Comparison of ENCODE assay signal across 12 cellular contexts in genomic region chr17:43662432-43663141, GRCh38. TPM values are rescaled to one million over a fixed set of nuclear protein-coding genes. Genes with fewer than 3 reads are reported as not detected.
DNase-seq lines count a peak whose midpoint lies in the region; ATAC-seq, FAIRE-seq and TF ChIP-seq lines count a peak whose summit lies in the region.
"Had no signal": no experiment of that assay in that cellular context is flagged by ENCODE, and none has a peak within 500 bp of the region (broad histone marks: within the 10 kb centered on the region; RNA-seq: fewer than 3 reads in every experiment).

No MANE protein-coding gene starts in this region.

- H3K4me1 ChIP-seq in SK-N-SH (ENCODE audit: control insufficient read depth in 1 of 2, insufficient read depth in 2 of 2, low read depth in 1 of 2, low read length in 1 of 2) (peaks cover 0 to 3% of the 10 kb centered on the region in 2 experiments; a peak in 1 of 4 replicates), upper lobe of right lung (peaks cover 11% of the 10 kb centered on the region)
- H3K4me1 ChIP-seq: A549 had no signal

- peak overlapping the region; percentile 39 for H3K27ac Mint-ChIP-seq in activated CD8-positive, alpha-beta T cell treated with anti-CD3 and anti-CD28 coated beads for 36 hours
- H3K27ac Mint-ChIP-seq in neural crest cell (ENCODE audit: unreplicated experiment), result peak overlapping the region; percentile 67
- H3K27ac Mint-ChIP-seq: memory B cell had no signal

- no peaks in the 10 kb centered on the region for H3K27me3 ChIP-seq in SK-N-SH (ENCODE audit: insufficient read depth)
- no peaks in the 10 kb centered on the region for H3K27me3 ChIP-seq in upper lobe of right lung

- no peaks in the 10 kb centered on the region for H3K9me2 ChIP-seq in SK-N-SH

- no peaks in the 10 kb centered on the region for H3K9me3 ChIP-seq in SK-N-SH
- H3K9me3 ChIP-seq in upper lobe of right lung, result no peaks in the 10 kb centered on the region
- H3K9me3 ChIP-seq: A549 had no signal

- DNase-seq in SK-N-SH (no peak), GM18507 (ENCODE audit: extremely low spot score, insufficient read length, low read depth) (no peak), neural crest cell (ENCODE audit: low read depth, low spot score) (no peak), upper lobe of right lung (no peak), D721Med (ENCODE audit: insufficient read length, low spot score) (no peak)
- DNase-seq in activated CD8-positive, alpha-beta T cell treated with anti-CD3 and anti-CD28 coated beads for 36 hours, result peak; percentile 13
- no peak for DNase-seq in activated CD8-positive, alpha-beta memory T cell treated with anti-CD3 and anti-CD28 coated beads for 24 hours
- DNase-seq: SHP77 had no signal

- H3K27ac ChIP-seq in SK-N-SH (ENCODE audit: low read depth in 2 of 2, low read length in 1 of 2) (no peak overlapping the region), upper lobe of right lung (no peak overlapping the region)
- H3K27ac ChIP-seq: A549 had no signal

- ATAC-seq in SK-N-SH treated with all-trans-retinoic acid at 6 μM for 48 hours, result no peak
- peak; percentile 65 for ATAC-seq in activated CD8-positive, alpha-beta T cell treated with anti-CD3 and anti-CD28 coated beads for 36 hours
- no peak for ATAC-seq in upper lobe of right lung

- peaks cover 2% of the 10 kb centered on the region for H3F3A ChIP-seq in SK-N-SH (replicated peaks; ENCODE audit: insufficient read depth)

- no peak for TF ChIP-seq RAD21 in SK-N-SH (IDR thresholded peaks at IDR 0.05; ENCODE audit: low read length)

- no peak overlapping the region for H3K4me2 ChIP-seq in SK-N-SH
- H3K4me2 ChIP-seq: A549 had no signal

- no peaks in the 10 kb centered on the region for H3K79me2 ChIP-seq in SK-N-SH (ENCODE audit: insufficient read depth)

- H3K9ac ChIP-seq in SK-N-SH, result no peak overlapping the region

- POLR2A ChIA-PET in SK-N-SH (lab: Yijun Ruan, JAX), result no interaction called here
- POLR2A ChIA-PET in activated CD8-positive, alpha-beta T cell treated with anti-CD3 and anti-CD28 coated beads for 36 hours (lab: Charles Lee), result no interaction called here

- 79% methylated on average over 12 of the region's 12 CpGs for WGBS in SK-N-SH (ENCODE audit: low lambda C conversion rate)

- TF ChIP-seq EP300 in SK-N-SH (IDR thresholded peaks at IDR 0.05; ENCODE audit: borderline replicate concordance in 1 of 2, low read depth in 1 of 2, low read length in 1 of 2), result no peak

- CTCF ChIA-PET in SK-N-SH (lab: Yijun Ruan, JAX), result interaction anchor here (1.5 to 4.3 kb wide), 2 partner anchors 11 to 86 kb away, joined by 11 to 20 read pairs; no protein-coding TSS in a partner anchor
- CTCF ChIA-PET in activated CD8-positive, alpha-beta T cell treated with anti-CD3 and anti-CD28 coated beads for 36 hours (lab: Charles Lee), result interaction anchor here (2.5 kb wide), 1 partner anchor 11 kb away, joined by 9 read pairs; no protein-coding TSS in a partner anchor

- H3K36me3 ChIP-seq in SK-N-SH (replicated peaks in 1 of 2; ENCODE audit: control insufficient read depth in 1 of 2, insufficient read depth in 2 of 2, low read length in 1 of 2) (no peaks in the 10 kb centered on the region), upper lobe of right lung (no peaks in the 10 kb centered on the region)

- no peaks in the 10 kb centered on the region for H4K20me1 ChIP-seq in SK-N-SH (ENCODE audit: insufficient read depth)

- peak; percentile 26 for FAIRE-seq in GM18507 (lab: Jason Lieb, UNC)
- no peak for FAIRE-seq in D721Med (lab: Jason Lieb, UNC)
- FAIRE-seq: A549 had no signal

- TF ChIP-seq CTCF in SK-N-SH (IDR thresholded peaks at IDR 0.05) (no peak), neural crest cell (conservative IDR thresholded peaks at IDR 0.05) (no peak), upper lobe of right lung (IDR thresholded peaks at IDR 0.05) (no peak), D721Med (IDR thresholded peaks at IDR 0.05; ENCODE audit: insufficient read depth, missing control alignments) (no peak)
- TF ChIP-seq CTCF in activated CD8-positive, alpha-beta T cell treated with anti-CD3 and anti-CD28 coated beads for 36 hours (IDR thresholded peaks at IDR 0.05), result no peak

- intact Hi-C loops in activated CD8-positive, alpha-beta T cell treated with anti-CD3 and anti-CD28 coated beads for 36 hours (cut with micrococcal nuclease), result no loop called here
- intact Hi-C loops in upper lobe of right lung (cut with DNase I), result no loop called here

- H3K9me3 Mint-ChIP-seq in activated CD8-positive, alpha-beta T cell treated with anti-CD3 and anti-CD28 coated beads for 36 hours, result no peaks in the 10 kb centered on the region
- H3K9me3 Mint-ChIP-seq in neural crest cell, result no peaks in the 10 kb centered on the region
- H3K9me3 Mint-ChIP-seq: memory B cell had no signal

- no peak overlapping the region for H3K4me3 ChIP-seq in SK-N-SH (ENCODE audit: low read depth in 2 of 2, low read length in 1 of 2)
- H3K4me3 ChIP-seq in upper lobe of right lung, result no peak overlapping the region
- H3K4me3 ChIP-seq: A549 had no signal

- H2AFZ ChIP-seq in SK-N-SH (ENCODE audit: low read depth), result peak overlapping the region; percentile 83; the same call in 1 of the 2 replicates

- H3K36me3 Mint-ChIP-seq in activated CD8-positive, alpha-beta T cell treated with anti-CD3 and anti-CD28 coated beads for 36 hours (ENCODE audit: low read depth), result no peaks in the 10 kb centered on the region
- H3K36me3 Mint-ChIP-seq in neural crest cell (ENCODE audit: low read depth), result no peaks in the 10 kb centered on the region
- H3K36me3 Mint-ChIP-seq: memory B cell had no signal

- peaks cover 25% of the 10 kb centered on the region for H3K4me1 Mint-ChIP-seq in activated CD8-positive, alpha-beta T cell treated with anti-CD3 and anti-CD28 coated beads for 36 hours (ENCODE audit: low read depth)
- H3K4me1 Mint-ChIP-seq in neural crest cell, result peaks cover 48% of the 10 kb centered on the region
- H3K4me1 Mint-ChIP-seq: memory B cell had no signal

- H3K4me3 Mint-ChIP-seq in activated CD8-positive, alpha-beta T cell treated with anti-CD3 and anti-CD28 coated beads for 36 hours, result no peak overlapping the region
- H3K4me3 Mint-ChIP-seq in neural crest cell, result no peak overlapping the region
- H3K4me3 Mint-ChIP-seq: memory B cell had no signal

- peaks cover 7% of the 10 kb centered on the region for H3K27me3 Mint-ChIP-seq in activated CD8-positive, alpha-beta T cell treated with anti-CD3 and anti-CD28 coated beads for 36 hours
- no peaks in the 10 kb centered on the region for H3K27me3 Mint-ChIP-seq in neural crest cell (ENCODE audit: low read depth)

TF ChIP-seq in SK-N-SH, 30 proteins besides CTCF, POLR2A, EP300 and RAD21 (continues in another document):
- TF ChIP-seq EZH2phosphoT487 (IDR thresholded peaks at IDR 0.05; ENCODE audit: borderline replicate concordance, low read depth) (no peak), TCF12 (IDR thresholded peaks at IDR 0.05) (no peak), PBX3 (IDR thresholded peaks at IDR 0.05) (no peak), USF2 (IDR thresholded peaks at IDR 0.05; ENCODE audit: borderline replicate concordance, low read depth, low read length) (no peak), NRF1 (IDR thresholded peaks at IDR 0.05; ENCODE audit: low read depth, low read length) (no peak)

TF ChIP-seq in SK-N-SH treated with all-trans-retinoic acid at 6 μM for 48 hours, 23 proteins besides CTCF, POLR2A, EP300 and RAD21 (continues in another document):
- TF ChIP-seq ZNF565 (CRISPR knock-in tag; conservative IDR thresholded peaks at IDR 0.05; ENCODE audit: low read depth) (no peak), ZNF8 (CRISPR knock-in tag; IDR thresholded peaks at IDR 0.05) (no peak), OSR1 (CRISPR knock-in tag; IDR thresholded peaks at IDR 0.05) (no peak), ZC3H10 (CRISPR knock-in tag; IDR thresholded peaks at IDR 0.05) (no peak), TSHZ2 (CRISPR knock-in tag; IDR thresholded peaks at IDR 0.05) (no peak), RARB (CRISPR knock-in tag; IDR thresholded peaks at IDR 0.05) (no peak), ARNTL (CRISPR knock-in tag; IDR thresholded peaks at IDR 0.05; ENCODE audit: borderline replicate concordance, low read depth) (no peak)

RNA-seq across cellular contexts. Expression of gene MEOX1, which starts 0.9 kb away (rescaled TPM):
- 0.05 TPM in 1 of 2 replicates, not detected in the other for polyA plus RNA-seq in SK-N-SH (2012; rRNA removed)
- polyA plus RNA-seq in SK-N-SH (2012; cell fraction: cytosol; rRNA removed), result 0.03 and 0.04 TPM in 2 replicates
- polyA plus RNA-seq in SK-N-SH (2012; cell fraction: nucleus; rRNA removed), result 0.02 TPM in 1 of 2 replicates, not detected in the other
- total RNA-seq in activated CD8-positive, alpha-beta T cell treated with anti-CD3 and anti-CD28 coated beads for 36 hours, result under 1 TPM; 0.45 to 0.47 TPM
- total RNA-seq in neural crest cell, result 1.1 and 1.7 TPM in 2 replicates
- total RNA-seq in upper lobe of right lung, result 1.5 TPM
- total RNA-seq: NCI-H460 had no signal
- polyA plus RNA-seq: A549 had no signal
